Comparison of ENCODE assay signal across 9 cellular contexts in genomic region chr13:33015791-33016323, GRCh38. TPM values are rescaled to one million over a fixed set of nuclear protein-coding genes. Genes with fewer than 3 reads are reported as not detected.
DNase-seq lines count a peak whose midpoint lies in the region; ATAC-seq, FAIRE-seq and TF ChIP-seq lines count a peak whose summit lies in the region.
"Had no signal": no experiment of that assay in that cellular context is flagged by ENCODE, and none has a peak within 500 bp of the region (broad histone marks: within the 10 kb centered on the region; RNA-seq: fewer than 3 reads in every experiment).

No MANE protein-coding gene starts in this region.

- TF ChIP-seq CTCF in astrocyte (IDR thresholded peaks at IDR 0.05; ENCODE audit: insufficient read depth, low read depth, low read length) (no peak), lung (IDR thresholded peaks at IDR 0.05; ENCODE audit: control extremely low read depth, extremely low read depth) (no peak)

- H3K27me3 Mint-ChIP-seq in astrocyte (ENCODE audit: low read depth, unreplicated experiment): peaks cover 59% of the 10 kb centered on the region

- no peak overlapping the region for H3K27ac ChIP-seq in astrocyte (ENCODE audit: low read depth, low read length)
- H3K27ac ChIP-seq in lung (ENCODE audit: low read depth in 1 of 2, low read length in 1 of 2): peak overlapping the region; percentile 83 to 90

- no peaks in the 10 kb centered on the region for H3K4me1 Mint-ChIP-seq in astrocyte (ENCODE audit: low read depth, unreplicated experiment)

- DNase-seq in DMS53 treated with DMSO at 0.1 percent for 48 hours (lab: John Stamatoyannopoulos, UW; ENCODE audit: unreplicated experiment) (peak; percentile 11), H7 (peak; percentile 62), astrocyte (ENCODE audit: low read depth) (no peak), lung (ENCODE audit: low spot score) (no peak), RKO (ENCODE audit: low spot score) (no peak), NCI-H510A (lab: John Stamatoyannopoulos, UW) (no peak), HuH-7 (ENCODE audit: low spot score) (no peak), NCI-H1092 treated with DMSO at 0.1 percent for 48 hours (lab: John Stamatoyannopoulos, UW) (no peak)

- H3K4me1 ChIP-seq in astrocyte (ENCODE audit: insufficient read depth, low read length) (peaks cover 7% of the 10 kb centered on the region), lung (ENCODE audit: control insufficient read depth in 2 of 2, insufficient read depth in 2 of 2, low read length in 2 of 2) (peaks cover 0 to 8% of the 10 kb centered on the region in 2 donors)

- no peaks in the 10 kb centered on the region for H3K79me2 ChIP-seq in astrocyte (ENCODE audit: insufficient read depth, low read length)

- ATAC-seq in lung (ENCODE audit: insufficient read depth, low FRiP score): no peak
- ATAC-seq: HCT116 had no signal

- H3K27me3 ChIP-seq in H7 (ENCODE audit: control insufficient read depth, insufficient read depth, low read length) (peaks cover 42% of the 10 kb centered on the region), astrocyte (ENCODE audit: insufficient read depth, low read length) (peaks cover 40% of the 10 kb centered on the region), lung (ENCODE audit: control insufficient read depth, insufficient read depth) (no peaks in the 10 kb centered on the region)

- WGBS in lung, 2 donors: 4 to 5% methylated on average over 47 to 52 of the region's 52 CpGs

- no peak overlapping the region for H3K27ac Mint-ChIP-seq in astrocyte (ENCODE audit: unreplicated experiment)

- H3K9me3 Mint-ChIP-seq in astrocyte (ENCODE audit: unreplicated experiment): peaks cover 20% of the 10 kb centered on the region

- H3K36me3 ChIP-seq in H7 (replicated peaks; ENCODE audit: control insufficient read depth, insufficient read depth, low read length) (no peaks in the 10 kb centered on the region), astrocyte (ENCODE audit: insufficient read depth, low read length) (no peaks in the 10 kb centered on the region), lung (ENCODE audit: control insufficient read depth in 2 of 2, insufficient read depth in 2 of 2, low read length in 2 of 2) (no peaks in the 10 kb centered on the region)

- H3K4me3 ChIP-seq in H7 (ENCODE audit: insufficient read depth, low read depth, low read length) (peak overlapping the region; percentile 34), astrocyte (ENCODE audit: insufficient read depth, low read depth, low read length) (no peak overlapping the region), lung (peak overlapping the region; percentile 41)

- no peaks in the 10 kb centered on the region for H3K9me3 ChIP-seq in astrocyte (ENCODE audit: insufficient read depth, low read depth, low read length)
- no peaks in the 10 kb centered on the region for H3K9me3 ChIP-seq in lung (ENCODE audit: control insufficient read depth in 2 of 2, insufficient read depth in 1 of 2, low read length in 1 of 2)

- H4K20me1 ChIP-seq in astrocyte (ENCODE audit: insufficient read depth, low read length): no peaks in the 10 kb centered on the region

- H2AFZ ChIP-seq in astrocyte (ENCODE audit: low read depth, low read length): no peak overlapping the region

- H3K4me3 Mint-ChIP-seq in astrocyte (ENCODE audit: unreplicated experiment): no peak overlapping the region

- H3K36me3 Mint-ChIP-seq in astrocyte (ENCODE audit: low read depth, unreplicated experiment): peaks cover 2% of the 10 kb centered on the region

- FAIRE-seq in astrocyte (lab: Jason Lieb, UNC): no peak

- peak overlapping the region; percentile 50 for H3K4me2 ChIP-seq in astrocyte (ENCODE audit: low read length)

- H3K9ac ChIP-seq in astrocyte (ENCODE audit: low read length): no peak overlapping the region

RNA-seq across cellular contexts. Expression of gene KL, which starts 0.4 kb away (rescaled TPM):
- total RNA-seq in H7 (2014; rRNA removed; shearing (Covaris generic)): not detected in 2 replicates
- 0.07 TPM in 1 of 2 replicates, not detected in the other for total RNA-seq in astrocyte
- total RNA-seq in lung: 10 to 100 TPM in 1 of 2 donors, 1 to 10 TPM in 1; 6.6 to 24.5 TPM
- 1 to 10 TPM; 1.4 to 4.9 TPM for polyA plus RNA-seq in lung

Comparison
In these comparisons a context has a peak if more than half of its experiments do, and no peak if none do; other contexts are left out.
1. DNase-seq: peak in DMS53 treated with DMSO at 0.1 percent for 48 hours (single experiment) and H7 (single experiment); none in astrocyte (single experiment), lung (single experiment), RKO (single experiment), NCI-H510A (single experiment), HuH-7 (single experiment) and NCI-H1092 treated with DMSO at 0.1 percent for 48 hours (single experiment).